ENCODE assay signal across 8 cellular contexts in genomic region chr1:211636591-211637029, GRCh38. TPM values are rescaled to one million over a fixed set of nuclear protein-coding genes. Genes with fewer than 3 reads are reported as not detected.
A peak's percentile ranks its signal among the peaks of the same experiment; 100 is the strongest.
DNase-seq lines count a peak whose midpoint lies in the region; ATAC-seq and TF ChIP-seq lines count a peak whose summit lies in the region.
"Not testable (repeated sequence)": the region's sequence is repeated elsewhere in the genome, so short reads cannot be mapped to it uniquely, and the experiment has no call there.

No MANE protein-coding gene starts in this region.

- H3F3A ChIP-seq in PC-3 (ENCODE audit: low read length, unreplicated experiment): not testable (repeated sequence)

- not testable (repeated sequence) for H3K4me1 Mint-ChIP-seq in WTC11

- ATAC-seq in HCT116: peak; percentile 89
- ATAC-seq in PC-3: peak; percentile 68
- peak; percentile 41; the same call in 1 of the 2 replicates for ATAC-seq in WTC11

- H3K4me3 ChIP-seq in HCT116 (replicated peaks in 1 of 2; ENCODE audit: low read depth in 1 of 2, low read length in 2 of 2): 0 out of 4 replicates have a peak overlapping the region, but pooled peaks of 1 of the 2 experiments have one; percentile 12
- not testable (repeated sequence) for H3K4me3 ChIP-seq in PC-3 (ENCODE audit: low read length); transverse colon

- not testable (repeated sequence) for H3K27me3 ChIP-seq in HCT116 (ENCODE audit: insufficient read depth, low read length); PC-3 (ENCODE audit: low read length); transverse colon

- 64% methylated on average over 9 of the region's 9 CpGs; no CpG with 5 or more reads in 1 of the 2 donors for WGBS in transverse colon (ENCODE audit: low coverage in 1 of 2), 2 donors

- not testable (repeated sequence) for H3K36me3 ChIP-seq in HCT116 (ENCODE audit: control insufficient read depth in 1 of 2, insufficient read depth in 2 of 2, low read length in 2 of 2); PC-3 (ENCODE audit: low read depth, low read length); transverse colon

- peak; percentile 89 for DNase-seq in Caki2 (ENCODE audit: low read depth)
- DNase-seq in HCT116 (ENCODE audit: low read depth, low spot score): peak; percentile 38
- DNase-seq in PC-3: peak; percentile 73
- DNase-seq in WTC11 (ENCODE audit: low spot score): not testable (repeated sequence)
- DNase-seq in dermis microvascular lymphatic vessel endothelial cell (ENCODE audit: low read depth in 2 of 2): peak; percentile 71 to 76
- DNase-seq in iris pigment epithelial cell (ENCODE audit: low read depth): peak; percentile 69
- DNase-seq in mesenteric fat pad (ENCODE audit: low spot score): peak; percentile 68
- DNase-seq in transverse colon: peak; percentile 76

- POLR2A ChIA-PET in HCT116 (lab: Charles Lee); PC-3 (lab: Charles Lee; ENCODE audit: unreplicated experiment); WTC11 (lab: Charles Lee): not testable (repeated sequence)

- not testable (repeated sequence) for TF ChIP-seq EP300 in transverse colon (IDR thresholded peaks at IDR 0.05; ENCODE audit: low read depth)

- not testable (repeated sequence) for H3K9me3 ChIP-seq in HCT116 (ENCODE audit: control insufficient read depth in 1 of 2, insufficient read depth in 1 of 2, low read depth in 1 of 2, low read length in 2 of 2); PC-3 (ENCODE audit: low read length); transverse colon

- not testable (repeated sequence) for H3K79me2 ChIP-seq in HCT116 (ENCODE audit: insufficient read depth, low read length); PC-3 (ENCODE audit: low read length)

- H4K20me1 ChIP-seq in HCT116 (ENCODE audit: insufficient read depth); PC-3 (ENCODE audit: low read length): not testable (repeated sequence)

- H2AFZ ChIP-seq in HCT116 (ENCODE audit: low read depth, low read length, poor library complexity, severe bottlenecking); PC-3 (ENCODE audit: low read length): not testable (repeated sequence)

- peak overlapping the region; percentile 65; the same call in 1 of the 2 replicates for H3K27ac Mint-ChIP-seq in WTC11

- H3K4me2 ChIP-seq in HCT116 (ENCODE audit: low read length) (peak overlapping the region; percentile 57), PC-3 (ENCODE audit: low read length) (peak overlapping the region; percentile 11; the same call in 1 of the 2 replicates)

- H3K27ac ChIP-seq in HCT116 (ENCODE audit: low read depth, low read length); PC-3 (ENCODE audit: low read length); transverse colon: not testable (repeated sequence)

- not testable (repeated sequence) for TF ChIP-seq POLR2A in HCT116 (IDR thresholded peaks at IDR 0.05; ENCODE audit: borderline replicate concordance, extremely low read depth, insufficient read depth, insufficient read length); transverse colon (IDR thresholded peaks at IDR 0.05)

- not testable (repeated sequence) for H3K27me3 Mint-ChIP-seq in WTC11 (ENCODE audit: low read depth)

- H3K36me3 Mint-ChIP-seq in WTC11: not testable (repeated sequence)

- not testable (repeated sequence) for H3K9me2 ChIP-seq in HCT116 (ENCODE audit: insufficient read depth); PC-3 (replicated peaks; ENCODE audit: low read length)

- H3K4me3 Mint-ChIP-seq in WTC11: not testable (repeated sequence)

- not testable (repeated sequence) for BruUV-seq in HCT116 (replicated peaks; lab: Mats Ljungman, UMichigan); PC-3 (replicated peaks; lab: Mats Ljungman, UMichigan)

- intact Hi-C loops in HCT116 (cut with micrococcal nuclease); PC-3 (cut with micrococcal nuclease); transverse colon (cut with DNase I; ENCODE audit: low total_unique reads): not testable (repeated sequence)

- 0 out of 2 replicates have a peak overlapping the region, but pooled peaks have one; percentile 2 for H3K9ac ChIP-seq in HCT116 (ENCODE audit: low read length)
- H3K9ac ChIP-seq in PC-3 (ENCODE audit: low read length): not testable (repeated sequence)

- H3K4me1 ChIP-seq in HCT116 (ENCODE audit: control insufficient read depth in 1 of 2, insufficient read depth in 2 of 2, low read length in 2 of 2): peaks cover 9 to 28% of the 10 kb centered on the region in 2 experiments; a peak in 3 of 4 replicates
- peaks cover 29% of the 10 kb centered on the region for H3K4me1 ChIP-seq in PC-3 (ENCODE audit: insufficient read depth, low read length)
- peaks cover 0 to 10% (median 7%) of the 10 kb centered on the region in 4 donors for H3K4me1 ChIP-seq in transverse colon

- 0 out of 2 replicates have a peak, but pooled peaks have one; percentile 3 for TF ChIP-seq RAD21 in HCT116 (IDR thresholded peaks at IDR 0.05; ENCODE audit: low read depth)

- not testable (repeated sequence) for H3K9me3 Mint-ChIP-seq in WTC11

- RAD21 ChIA-PET in HCT116 (lab: Charles Lee; ENCODE audit: low non-redundant PET in 1 of 2, low total read pairs in 2 of 2, uncharacterized antibody in 2 of 2, unreplicated experiment in 2 of 2): interaction anchor here in 1 of 2 experiments (0.7 kb wide), 1 partner anchor 857 kb away, joined by 5 read pairs; no protein-coding TSS in a partner anchor

- in situ Hi-C loops in Caki2 (cut with HindIII; ENCODE audit: low pct_unique_long_range_greater_than_20kb, low sequenced_read_pairs); transverse colon (cut with MboI; ENCODE audit: low pct_ligation_motif_present in 1 of 4, low pct_unique_long_range_greater_than_20kb in 1 of 4, low sequenced_read_pairs in 3 of 4): not testable (repeated sequence)

- CTCF ChIA-PET in HCT116 (lab: Charles Lee); PC-3 (lab: Charles Lee); WTC11 (lab: Charles Lee): not testable (repeated sequence)

- TF ChIP-seq CTCF in HCT116 (IDR thresholded peaks at IDR 0.05 in 2 of 3, conservative IDR thresholded peaks at IDR 0.05 in 1 of 3; ENCODE audit: borderline replicate concordance in 1 of 3, insufficient read depth in 1 of 3, low read depth in 2 of 3, low read length in 2 of 3); PC-3 (conservative IDR thresholded peaks at IDR 0.05; ENCODE audit: low read depth, low read length); WTC11 (IDR thresholded peaks at IDR 0.05); transverse colon (IDR thresholded peaks at IDR 0.05): not testable (repeated sequence)

TF ChIP-seq in HCT116, 20 proteins besides CTCF, POLR2A, EP300 and RAD21:
- peak; percentile 57 for TF ChIP-seq JUND (IDR thresholded peaks at IDR 0.05)
- peak; percentile 34; the same call in 1 of the 2 replicates for TF ChIP-seq MAX (IDR thresholded peaks at IDR 0.05)
- peak; percentile 78 for TF ChIP-seq EGR1 (IDR thresholded peaks at IDR 0.05; ENCODE audit: low read depth)
- peak; percentile 68 for TF ChIP-seq SP1 (IDR thresholded peaks at IDR 0.05; ENCODE audit: low read depth)

RNA-seq across cellular contexts. Expression of gene NEK2, which starts 38.8 kb away (rescaled TPM):
- 34.6 and 39.9 TPM in 2 replicates for total RNA-seq in Caki2 (2014; rRNA removed; shearing (Covaris generic); ENCODE audit: low replicate concordance)
- total RNA-seq in HCT116 (2021; ENCODE audit: unreplicated experiment) (50.2 TPM), PC-3 (2014; rRNA removed) (42.7 and 47.5 TPM in 2 replicates), WTC11 (2021) (22.7 to 25.2 TPM (median 23.5 TPM) in 3 replicates), dermis microvascular lymphatic vessel endothelial cell (6.7 and 18.5 TPM in 2 replicates), mesenteric fat pad (not detected), transverse colon (1 to 10 TPM; 1.7 to 4.9 (median 2.1) TPM)
- polyA plus RNA-seq in HCT116 (2012): 53.9 and 71.8 TPM in 2 replicates

RNA-seq across cellular contexts. Expression of gene SLC30A1, which starts 57.6 kb away (rescaled TPM):
- total RNA-seq in Caki2 (2014; rRNA removed; shearing (Covaris generic); ENCODE audit: low replicate concordance): 18.4 and 19.0 TPM in 2 replicates
- total RNA-seq in HCT116 (2021; ENCODE audit: unreplicated experiment): 9.7 TPM
- polyA plus RNA-seq in HCT116 (2012): 3.6 and 5.0 TPM in 2 replicates
- total RNA-seq in PC-3 (2014; rRNA removed): 6.7 and 8.2 TPM in 2 replicates
- total RNA-seq in WTC11 (2021): 20.0 to 26.9 TPM (median 25.3 TPM) in 3 replicates
- total RNA-seq in dermis microvascular lymphatic vessel endothelial cell: 27.9 and 35.3 TPM in 2 replicates
- total RNA-seq in mesenteric fat pad: 33.6 TPM
- total RNA-seq in transverse colon: 10 to 100 TPM; 14.5 to 42.3 (median 26.0) TPM
